ENCODE assay signal across 1 cellular context in the genomic region with DNA sequence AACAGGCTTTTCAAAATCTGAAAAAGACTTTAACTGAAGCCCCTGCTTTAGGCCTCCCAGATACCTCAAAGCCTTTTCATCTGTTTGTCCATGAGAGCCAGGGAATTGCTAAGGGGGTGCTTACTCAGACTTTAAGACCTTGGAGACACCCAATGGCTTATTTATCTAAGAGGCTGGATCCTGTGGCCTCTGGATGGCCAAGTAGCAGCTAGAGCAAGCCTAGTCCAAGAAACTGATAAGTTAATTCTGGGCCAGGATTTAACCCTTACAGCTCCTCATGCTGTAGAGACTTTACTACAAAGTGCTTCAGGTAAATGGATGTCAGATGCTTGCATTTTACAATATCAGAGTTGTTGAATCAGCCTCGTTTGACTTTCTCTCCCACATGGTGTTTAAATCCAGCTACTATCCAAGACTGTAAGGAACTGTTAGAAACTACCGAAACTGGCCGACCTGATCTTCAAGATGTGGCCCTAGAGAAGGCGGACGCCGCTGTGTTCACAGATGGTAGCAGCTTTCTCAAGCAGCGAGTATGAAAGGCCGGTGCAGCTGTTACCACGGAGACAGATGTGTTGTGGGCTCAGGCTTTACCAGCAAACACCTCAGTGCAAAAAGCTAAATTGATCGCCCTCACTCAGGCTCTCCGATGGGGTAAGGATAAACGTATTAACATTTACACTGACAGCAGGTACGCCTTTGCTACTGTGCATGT.
A peak's percentile ranks its signal among the peaks of the same experiment; 100 is the strongest.
TF ChIP-seq lines count a peak whose summit lies in the region.

No MANE protein-coding gene starts in this region.

TF ChIP-seq in K562, 482 proteins besides CTCF, POLR2A, EP300 and RAD21 (continues in another document):
- TF ChIP-seq, protein P1, sequence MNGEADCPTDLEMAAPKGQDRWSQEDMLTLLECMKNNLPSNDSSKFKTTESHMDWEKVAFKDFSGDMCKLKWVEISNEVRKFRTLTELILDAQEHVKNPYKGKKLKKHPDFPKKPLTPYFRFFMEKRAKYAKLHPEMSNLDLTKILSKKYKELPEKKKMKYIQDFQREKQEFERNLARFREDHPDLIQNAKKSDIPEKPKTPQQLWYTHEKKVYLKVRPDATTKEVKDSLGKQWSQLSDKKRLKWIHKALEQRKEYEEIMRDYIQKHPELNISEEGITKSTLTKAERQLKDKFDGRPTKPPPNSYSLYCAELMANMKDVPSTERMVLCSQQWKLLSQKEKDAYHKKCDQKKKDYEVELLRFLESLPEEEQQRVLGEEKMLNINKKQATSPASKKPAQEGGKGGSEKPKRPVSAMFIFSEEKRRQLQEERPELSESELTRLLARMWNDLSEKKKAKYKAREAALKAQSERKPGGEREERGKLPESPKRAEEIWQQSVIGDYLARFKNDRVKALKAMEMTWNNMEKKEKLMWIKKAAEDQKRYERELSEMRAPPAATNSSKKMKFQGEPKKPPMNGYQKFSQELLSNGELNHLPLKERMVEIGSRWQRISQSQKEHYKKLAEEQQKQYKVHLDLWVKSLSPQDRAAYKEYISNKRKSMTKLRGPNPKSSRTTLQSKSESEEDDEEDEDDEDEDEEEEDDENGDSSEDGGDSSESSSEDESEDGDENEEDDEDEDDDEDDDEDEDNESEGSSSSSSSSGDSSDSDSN (IDR thresholded peaks at IDR 0.05; ENCODE audit: borderline replicate concordance in 1 of 2, low read depth in 2 of 2, low read length in 2 of 2): 0 out of 4 replicates have a peak, but pooled peaks of 1 of the 2 experiments have one; percentile 20
- TF ChIP-seq SRF (CRISPR knock-in tag; IDR thresholded peaks at IDR 0.05) (no peak), MCM2 (IDR thresholded peaks at IDR 0.05; ENCODE audit: low read depth) (no peak), ZKSCAN3 (CRISPR knock-in tag; IDR thresholded peaks at IDR 0.05) (no peak), ILF3 (IDR thresholded peaks at IDR 0.05; ENCODE audit: borderline replicate concordance) (no peak), CAMTA2 (CRISPR knock-in tag; conservative IDR thresholded peaks at IDR 0.05) (no peak), MAZ (CRISPR knock-in tag; conservative IDR thresholded peaks at IDR 0.05 in 1 of 2, IDR thresholded peaks at IDR 0.05 in 1 of 2) (no peak), CXXC5 (CRISPR knock-in tag; IDR thresholded peaks at IDR 0.05) (peak; percentile 18; the same call in 1 of the 2 replicates), ZNF785 (CRISPR knock-in tag; IDR thresholded peaks at IDR 0.05) (no peak), TOE1 (IDR thresholded peaks at IDR 0.05; ENCODE audit: borderline replicate concordance) (peak; percentile 73; the same call in 1 of the 2 replicates), TOE1 (CRISPR knock-in tag; IDR thresholded peaks at IDR 0.05; ENCODE audit: borderline replicate concordance, low read depth) (no peak), PHB2 (IDR thresholded peaks at IDR 0.05; ENCODE audit: low read depth) (no peak), ETV1 (tag; conservative IDR thresholded peaks at IDR 0.05; ENCODE audit: low read depth) (peak; percentile 38; the same call in 1 of the 2 replicates), NFIC (IDR thresholded peaks at IDR 0.05) (no peak), RCOR1 (IDR thresholded peaks at IDR 0.05; ENCODE audit: borderline replicate concordance in 1 of 2, low read depth in 2 of 2, low read length in 2 of 2) (peak in 1 of 2 experiments; percentile 66; a peak in 2 of 4 replicates), HDAC6 (IDR thresholded peaks at IDR 0.05; ENCODE audit: low read depth, low read length) (no peak), TCF3 (CRISPR knock-in tag; IDR thresholded peaks at IDR 0.05) (0 out of 2 replicates have a peak, but pooled peaks have one; percentile 5), FOXK2 (conservative IDR thresholded peaks at IDR 0.05 in 1 of 2, IDR thresholded peaks at IDR 0.05 in 1 of 2; ENCODE audit: low read depth in 2 of 2) (peak in 1 of 2 experiments; percentile 67; a peak in 2 of 4 replicates), SMAD2 (IDR thresholded peaks at IDR 0.05; ENCODE audit: low read depth, low read length) (no peak), TEAD4 (IDR thresholded peaks at IDR 0.05; ENCODE audit: low read length) (no peak), TEAD4 (CRISPR knock-in tag; IDR thresholded peaks at IDR 0.05; ENCODE audit: borderline replicate concordance) (no peak), HDAC2 (IDR thresholded peaks at IDR 0.05) (peak; percentile 53; the same call in 1 of the 2 replicates), SMARCA4 (IDR thresholded peaks at IDR 0.05) (0 out of 2 replicates have a peak, but pooled peaks have one; percentile 11), SMAD4 (CRISPR knock-in tag; conservative IDR thresholded peaks at IDR 0.05) (peak; percentile 23; the same call in 1 of the 2 replicates), GTF2E2 (tag; IDR thresholded peaks at IDR 0.05) (no peak), ZNF239 (CRISPR knock-in tag; IDR thresholded peaks at IDR 0.05) (0 out of 2 replicates have a peak, but pooled peaks have one; percentile 33), RFX1 (IDR thresholded peaks at IDR 0.05) (peak; percentile 44; the same call in 1 of the 2 replicates), SRSF9 (IDR thresholded peaks at IDR 0.05; ENCODE audit: borderline replicate concordance, low read depth, low read length) (no peak), MEF2A (IDR thresholded peaks at IDR 0.05; ENCODE audit: control insufficient read depth, low read depth, low read length) (no peak), MEF2D (tag; conservative IDR thresholded peaks at IDR 0.05; ENCODE audit: low read depth) (no peak), HNRNPLL (IDR thresholded peaks at IDR 0.05; ENCODE audit: low read depth, low read length, poor library complexity, severe bottlenecking) (no peak), CBX8 (IDR thresholded peaks at IDR 0.05; ENCODE audit: borderline replicate concordance, extremely low read depth, low read depth, low read length, poor library complexity, severe bottlenecking) (no peak), FOXK1 (CRISPR knock-in tag; IDR thresholded peaks at IDR 0.05; ENCODE audit: borderline replicate concordance) (peak; percentile 39; the same call in 1 of the 2 replicates), CEBPB (tag; IDR thresholded peaks at IDR 0.05) (no peak), ARID1B (IDR thresholded peaks at IDR 0.05) (no peak; the same call in 1 of the 2 replicates)
- TF ChIP-seq, protein P2, sequence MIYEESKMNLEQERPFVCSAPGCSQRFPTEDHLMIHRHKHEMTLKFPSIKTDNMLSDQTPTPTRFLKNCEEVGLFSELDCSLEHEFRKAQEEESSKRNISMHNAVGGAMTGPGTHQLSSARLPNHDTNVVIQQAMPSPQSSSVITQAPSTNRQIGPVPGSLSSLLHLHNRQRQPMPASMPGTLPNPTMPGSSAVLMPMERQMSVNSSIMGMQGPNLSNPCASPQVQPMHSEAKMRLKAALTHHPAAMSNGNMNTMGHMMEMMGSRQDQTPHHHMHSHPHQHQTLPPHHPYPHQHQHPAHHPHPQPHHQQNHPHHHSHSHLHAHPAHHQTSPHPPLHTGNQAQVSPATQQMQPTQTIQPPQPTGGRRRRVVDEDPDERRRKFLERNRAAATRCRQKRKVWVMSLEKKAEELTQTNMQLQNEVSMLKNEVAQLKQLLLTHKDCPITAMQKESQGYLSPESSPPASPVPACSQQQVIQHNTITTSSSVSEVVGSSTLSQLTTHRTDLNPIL (CRISPR knock-in tag; IDR thresholded peaks at IDR 0.05): no peak
- TF ChIP-seq, protein P3, sequence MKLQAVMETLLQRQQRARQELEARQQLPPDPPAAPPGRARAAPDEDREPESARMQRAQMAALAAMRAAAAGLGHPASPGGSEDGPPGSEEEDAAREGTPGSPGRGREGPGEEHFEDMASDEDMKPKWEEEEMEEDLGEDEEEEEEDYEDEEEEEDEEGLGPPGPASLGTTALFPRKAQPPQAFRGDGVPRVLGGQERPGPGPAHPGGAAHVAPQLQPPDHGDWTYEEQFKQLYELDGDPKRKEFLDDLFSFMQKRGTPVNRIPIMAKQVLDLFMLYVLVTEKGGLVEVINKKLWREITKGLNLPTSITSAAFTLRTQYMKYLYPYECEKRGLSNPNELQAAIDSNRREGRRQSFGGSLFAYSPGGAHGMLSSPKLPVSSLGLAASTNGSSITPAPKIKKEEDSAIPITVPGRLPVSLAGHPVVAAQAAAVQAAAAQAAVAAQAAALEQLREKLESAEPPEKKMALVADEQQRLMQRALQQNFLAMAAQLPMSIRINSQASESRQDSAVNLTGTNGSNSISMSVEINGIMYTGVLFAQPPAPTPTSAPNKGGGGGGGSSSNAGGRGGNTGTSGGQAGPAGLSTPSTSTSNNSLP (IDR thresholded peaks at IDR 0.05; ENCODE audit: borderline replicate concordance, low read depth, low read length): peak; percentile 44; the same call in 1 of the 2 replicates
- TF ChIP-seq, protein P4, sequence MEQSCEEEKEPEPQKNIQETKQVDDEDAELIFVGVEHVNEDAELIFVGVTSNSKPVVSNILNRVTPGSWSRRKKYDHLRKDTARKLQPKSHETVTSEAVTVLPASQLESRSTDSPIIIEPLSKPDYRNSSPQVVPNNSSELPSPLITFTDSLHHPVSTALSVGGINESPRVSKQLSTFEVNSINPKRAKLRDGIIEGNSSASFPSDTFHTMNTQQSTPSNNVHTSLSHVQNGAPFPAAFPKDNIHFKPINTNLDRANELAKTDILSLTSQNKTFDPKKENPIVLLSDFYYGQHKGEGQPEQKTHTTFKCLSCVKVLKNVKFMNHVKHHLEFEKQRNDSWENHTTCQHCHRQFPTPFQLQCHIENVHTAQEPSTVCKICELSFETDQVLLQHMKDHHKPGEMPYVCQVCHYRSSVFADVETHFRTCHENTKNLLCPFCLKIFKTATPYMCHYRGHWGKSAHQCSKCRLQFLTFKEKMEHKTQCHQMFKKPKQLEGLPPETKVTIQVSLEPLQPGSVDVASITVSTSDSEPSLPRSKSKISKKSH (CRISPR knock-in tag; IDR thresholded peaks at IDR 0.05): no peak
- TF ChIP-seq, protein P5, sequence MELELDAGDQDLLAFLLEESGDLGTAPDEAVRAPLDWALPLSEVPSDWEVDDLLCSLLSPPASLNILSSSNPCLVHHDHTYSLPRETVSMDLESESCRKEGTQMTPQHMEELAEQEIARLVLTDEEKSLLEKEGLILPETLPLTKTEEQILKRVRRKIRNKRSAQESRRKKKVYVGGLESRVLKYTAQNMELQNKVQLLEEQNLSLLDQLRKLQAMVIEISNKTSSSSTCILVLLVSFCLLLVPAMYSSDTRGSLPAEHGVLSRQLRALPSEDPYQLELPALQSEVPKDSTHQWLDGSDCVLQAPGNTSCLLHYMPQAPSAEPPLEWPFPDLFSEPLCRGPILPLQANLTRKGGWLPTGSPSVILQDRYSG (tag; conservative IDR thresholded peaks at IDR 0.05; ENCODE audit: low read depth): no peak
- TF ChIP-seq, protein P6, sequence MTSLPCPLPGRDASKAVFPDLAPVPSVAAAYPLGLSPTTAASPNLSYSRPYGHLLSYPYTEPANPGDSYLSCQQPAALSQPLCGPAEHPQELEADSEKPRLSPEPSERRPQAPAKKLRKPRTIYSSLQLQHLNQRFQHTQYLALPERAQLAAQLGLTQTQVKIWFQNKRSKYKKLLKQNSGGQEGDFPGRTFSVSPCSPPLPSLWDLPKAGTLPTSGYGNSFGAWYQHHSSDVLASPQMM (CRISPR knock-in tag; IDR thresholded peaks at IDR 0.05): no peak
- TF ChIP-seq, protein P7, sequence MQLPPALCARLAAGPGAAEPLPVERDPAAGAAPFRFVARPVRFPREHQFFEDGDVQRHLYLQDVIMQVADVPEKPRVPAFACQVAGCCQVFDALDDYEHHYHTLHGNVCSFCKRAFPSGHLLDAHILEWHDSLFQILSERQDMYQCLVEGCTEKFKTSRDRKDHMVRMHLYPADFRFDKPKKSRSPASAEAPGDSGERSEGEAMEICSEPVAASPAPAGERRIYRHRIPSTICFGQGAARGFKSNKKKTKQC (CRISPR knock-in tag; IDR thresholded peaks at IDR 0.05): no peak
- TF ChIP-seq, protein P8, sequence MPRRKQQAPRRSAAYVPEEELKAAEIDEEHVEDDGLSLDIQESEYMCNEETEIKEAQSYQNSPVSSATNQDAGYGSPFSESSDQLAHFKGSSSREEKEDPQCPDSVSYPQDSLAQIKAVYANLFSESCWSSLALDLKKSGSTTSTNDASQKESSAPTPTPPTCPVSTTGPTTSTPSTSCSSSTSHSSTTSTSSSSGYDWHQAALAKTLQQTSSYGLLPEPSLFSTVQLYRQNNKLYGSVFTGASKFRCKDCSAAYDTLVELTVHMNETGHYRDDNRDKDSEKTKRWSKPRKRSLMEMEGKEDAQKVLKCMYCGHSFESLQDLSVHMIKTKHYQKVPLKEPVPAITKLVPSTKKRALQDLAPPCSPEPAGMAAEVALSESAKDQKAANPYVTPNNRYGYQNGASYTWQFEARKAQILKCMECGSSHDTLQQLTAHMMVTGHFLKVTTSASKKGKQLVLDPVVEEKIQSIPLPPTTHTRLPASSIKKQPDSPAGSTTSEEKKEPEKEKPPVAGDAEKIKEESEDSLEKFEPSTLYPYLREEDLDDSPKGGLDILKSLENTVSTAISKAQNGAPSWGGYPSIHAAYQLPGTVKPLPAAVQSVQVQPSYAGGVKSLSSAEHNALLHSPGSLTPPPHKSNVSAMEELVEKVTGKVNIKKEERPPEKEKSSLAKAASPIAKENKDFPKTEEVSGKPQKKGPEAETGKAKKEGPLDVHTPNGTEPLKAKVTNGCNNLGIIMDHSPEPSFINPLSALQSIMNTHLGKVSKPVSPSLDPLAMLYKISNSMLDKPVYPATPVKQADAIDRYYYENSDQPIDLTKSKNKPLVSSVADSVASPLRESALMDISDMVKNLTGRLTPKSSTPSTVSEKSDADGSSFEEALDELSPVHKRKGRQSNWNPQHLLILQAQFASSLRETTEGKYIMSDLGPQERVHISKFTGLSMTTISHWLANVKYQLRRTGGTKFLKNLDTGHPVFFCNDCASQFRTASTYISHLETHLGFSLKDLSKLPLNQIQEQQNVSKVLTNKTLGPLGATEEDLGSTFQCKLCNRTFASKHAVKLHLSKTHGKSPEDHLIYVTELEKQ (CRISPR knock-in tag; IDR thresholded peaks at IDR 0.05): 0 out of 2 replicates have a peak, but pooled peaks have one; percentile 21
- TF ChIP-seq, protein P9, sequence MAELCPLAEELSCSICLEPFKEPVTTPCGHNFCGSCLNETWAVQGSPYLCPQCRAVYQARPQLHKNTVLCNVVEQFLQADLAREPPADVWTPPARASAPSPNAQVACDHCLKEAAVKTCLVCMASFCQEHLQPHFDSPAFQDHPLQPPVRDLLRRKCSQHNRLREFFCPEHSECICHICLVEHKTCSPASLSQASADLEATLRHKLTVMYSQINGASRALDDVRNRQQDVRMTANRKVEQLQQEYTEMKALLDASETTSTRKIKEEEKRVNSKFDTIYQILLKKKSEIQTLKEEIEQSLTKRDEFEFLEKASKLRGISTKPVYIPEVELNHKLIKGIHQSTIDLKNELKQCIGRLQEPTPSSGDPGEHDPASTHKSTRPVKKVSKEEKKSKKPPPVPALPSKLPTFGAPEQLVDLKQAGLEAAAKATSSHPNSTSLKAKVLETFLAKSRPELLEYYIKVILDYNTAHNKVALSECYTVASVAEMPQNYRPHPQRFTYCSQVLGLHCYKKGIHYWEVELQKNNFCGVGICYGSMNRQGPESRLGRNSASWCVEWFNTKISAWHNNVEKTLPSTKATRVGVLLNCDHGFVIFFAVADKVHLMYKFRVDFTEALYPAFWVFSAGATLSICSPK (IDR thresholded peaks at IDR 0.05; ENCODE audit: borderline replicate concordance): no peak
- TF ChIP-seq, protein P10, sequence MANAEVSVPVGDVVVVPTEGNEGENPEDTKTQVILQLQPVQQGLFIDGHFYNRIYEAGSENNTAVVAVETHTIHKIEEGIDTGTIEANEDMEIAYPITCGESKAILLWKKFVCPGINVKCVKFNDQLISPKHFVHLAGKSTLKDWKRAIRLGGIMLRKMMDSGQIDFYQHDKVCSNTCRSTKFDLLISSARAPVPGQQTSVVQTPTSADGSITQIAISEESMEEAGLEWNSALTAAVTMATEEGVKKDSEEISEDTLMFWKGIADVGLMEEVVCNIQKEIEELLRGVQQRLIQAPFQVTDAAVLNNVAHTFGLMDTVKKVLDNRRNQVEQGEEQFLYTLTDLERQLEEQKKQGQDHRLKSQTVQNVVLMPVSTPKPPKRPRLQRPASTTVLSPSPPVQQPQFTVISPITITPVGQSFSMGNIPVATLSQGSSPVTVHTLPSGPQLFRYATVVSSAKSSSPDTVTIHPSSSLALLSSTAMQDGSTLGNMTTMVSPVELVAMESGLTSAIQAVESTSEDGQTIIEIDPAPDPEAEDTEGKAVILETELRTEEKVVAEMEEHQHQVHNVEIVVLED (CRISPR knock-in tag; IDR thresholded peaks at IDR 0.05): 0 out of 2 replicates have a peak, but pooled peaks have one; percentile 22
